Comparison of ENCODE assay signal across 12 cellular contexts in the genomic region with DNA sequence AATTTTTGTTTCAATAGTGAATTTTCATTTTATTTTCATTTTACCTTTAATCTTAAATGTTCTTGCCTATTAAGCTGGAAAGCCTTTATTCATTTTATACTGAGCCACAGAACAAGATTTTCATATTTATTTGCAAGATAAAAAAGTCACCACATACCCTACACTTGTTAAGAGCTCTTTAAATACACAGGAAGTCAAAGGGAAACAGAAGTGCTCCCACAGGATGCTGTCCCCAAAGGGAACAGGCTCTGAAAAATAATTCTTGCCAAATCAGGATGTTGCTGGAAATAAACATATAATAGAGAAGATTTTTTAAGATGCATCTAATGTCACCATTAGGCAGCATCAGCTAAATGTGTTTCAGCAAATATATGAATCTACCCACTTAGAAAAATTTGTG.
A peak's percentile ranks its signal among the peaks of the same experiment; 100 is the strongest.
DNase-seq lines count a peak whose midpoint lies in the region; ATAC-seq, FAIRE-seq and TF ChIP-seq lines count a peak whose summit lies in the region.
"Had no signal": no experiment of that assay in that cellular context is flagged by ENCODE, and none has a peak within 500 bp of the region (broad histone marks: within the 10 kb centered on the region; RNA-seq: fewer than 3 reads in every experiment).

No MANE protein-coding gene starts in this region.

- TF ChIP-seq POLR2A in right lobe of liver (IDR thresholded peaks at IDR 0.05) (no peak), HepG2 (IDR thresholded peaks at IDR 0.05; ENCODE audit: insufficient read depth in 1 of 2, low read depth in 2 of 2, low read length in 2 of 2) (no peak)

- H3K36me3 ChIP-seq in right lobe of liver (no peaks in the 10 kb centered on the region), HepG2 (replicated peaks in 1 of 2; ENCODE audit: control insufficient read depth in 1 of 2, insufficient read depth in 2 of 2, low read length in 2 of 2) (no peaks in the 10 kb centered on the region)

- CTCF ChIA-PET in HepG2 (lab: Yijun Ruan, JAX; ENCODE audit: low intra/inter-chr PET ratio, low total read pairs), result no interaction called here

- H3K4me3 ChIP-seq in right lobe of liver (no peak overlapping the region), HepG2 (replicated peaks in 1 of 3; ENCODE audit: insufficient read depth in 1 of 3, low read depth in 2 of 3, low read length in 3 of 3) (no peak overlapping the region)
- H3K4me3 ChIP-seq: GM23248 had no signal

- H3K4me1 ChIP-seq in right lobe of liver, result no peaks in the 10 kb centered on the region
- no peaks in the 10 kb centered on the region for H3K4me1 ChIP-seq in HepG2 (ENCODE audit: insufficient read depth, low read length)

- H3K27ac ChIP-seq in right lobe of liver (no peak overlapping the region), HepG2 (ENCODE audit: extremely low read length, insufficient read depth, low read length) (no peak overlapping the region)
- H3K27ac ChIP-seq: C4-2B, GM23248 had no signal

- H3K9ac ChIP-seq in HepG2 (ENCODE audit: insufficient read depth, low read depth, low read length), result no peak overlapping the region
- H3K9ac ChIP-seq: GM23248 had no signal

- H3K27me3 ChIP-seq in right lobe of liver (no peaks in the 10 kb centered on the region), HepG2 (ENCODE audit: control insufficient read depth in 1 of 2, insufficient read depth in 2 of 2, low read length in 2 of 2) (no peaks in the 10 kb centered on the region)

- TF ChIP-seq EP300 in HepG2 (IDR thresholded peaks at IDR 0.05; ENCODE audit: low read depth in 2 of 2, low read length in 2 of 2) (no peak), HepG2 (CRISPR knock-in tag; IDR thresholded peaks at IDR 0.05; ENCODE audit: borderline replicate concordance) (no peak)

- DNase-seq in right lobe of liver (no peak), HepG2 (ENCODE audit: low spot score) (no peak), Kasumi-1 (lab: John Stamatoyannopoulos, UW) (peak; percentile 39 to 50), dermis blood vessel endothelial cell (peak; percentile 33)
- DNase-seq: ACHN; CD4-positive, alpha-beta memory T cell; DMS79 treated with DMSO at 0.1 percent for 48 hours; GM23248 had no signal

- TF ChIP-seq CTCF in right lobe of liver (IDR thresholded peaks at IDR 0.05) (no peak), HepG2 (CRISPR knock-in tag; IDR thresholded peaks at IDR 0.05) (no peak)

- peak in 3 of 4 donors; percentile 27 to 64 (median 52) for ATAC-seq in right lobe of liver
- no peak for ATAC-seq in HepG2
- ATAC-seq in HG03045 (IDR thresholded peaks at IDR 0.05; ENCODE audit: unreplicated experiment), result no peak
- no peak for ATAC-seq in HG03159 (IDR thresholded peaks at IDR 0.05; ENCODE audit: unreplicated experiment)
- ATAC-seq in GM21447 (IDR thresholded peaks at IDR 0.05; ENCODE audit: unreplicated experiment), result no peak

- FAIRE-seq in HepG2 (lab: Jason Lieb, UNC), result no peak

- intact Hi-C loops in right lobe of liver (cut with DNase I), result no loop called here
- intact Hi-C loops in HepG2 (cut with micrococcal nuclease; ENCODE audit: unreplicated experiment), result no loop called here

- no peaks in the 10 kb centered on the region for H3K79me2 ChIP-seq in HepG2 (ENCODE audit: insufficient read depth, low read length)

- TF ChIP-seq RAD21 in HepG2 (CRISPR knock-in tag; IDR thresholded peaks at IDR 0.05), result no peak

- no peak overlapping the region for H3K4me2 ChIP-seq in HepG2 (ENCODE audit: low read depth, low read length)

- no peak overlapping the region for H2AFZ ChIP-seq in HepG2 (ENCODE audit: low read length)
- H2AFZ ChIP-seq: GM23248 had no signal

- H3K9me3 ChIP-seq in right lobe of liver (no peaks in the 10 kb centered on the region), HepG2 (ENCODE audit: low read length) (no peaks in the 10 kb centered on the region)

- no peaks in the 10 kb centered on the region for H4K20me1 ChIP-seq in HepG2 (ENCODE audit: insufficient read depth, low read length)

- in situ Hi-C loops in HepG2 (cut with HindIII; ENCODE audit: extremely low pct_ligation_motif_present, low pct_unique_long_range_greater_than_20kb), result no loop called here

- BruUV-seq in HepG2 (replicated peaks; lab: Mats Ljungman, UMichigan), result no TSS peak

- POLR2A ChIA-PET in HepG2 (lab: Yijun Ruan, JAX), result no interaction called here

TF ChIP-seq in HepG2, 621 proteins besides CTCF, POLR2A, EP300 and RAD21 (continues in another document):
- TF ChIP-seq, protein P1, sequence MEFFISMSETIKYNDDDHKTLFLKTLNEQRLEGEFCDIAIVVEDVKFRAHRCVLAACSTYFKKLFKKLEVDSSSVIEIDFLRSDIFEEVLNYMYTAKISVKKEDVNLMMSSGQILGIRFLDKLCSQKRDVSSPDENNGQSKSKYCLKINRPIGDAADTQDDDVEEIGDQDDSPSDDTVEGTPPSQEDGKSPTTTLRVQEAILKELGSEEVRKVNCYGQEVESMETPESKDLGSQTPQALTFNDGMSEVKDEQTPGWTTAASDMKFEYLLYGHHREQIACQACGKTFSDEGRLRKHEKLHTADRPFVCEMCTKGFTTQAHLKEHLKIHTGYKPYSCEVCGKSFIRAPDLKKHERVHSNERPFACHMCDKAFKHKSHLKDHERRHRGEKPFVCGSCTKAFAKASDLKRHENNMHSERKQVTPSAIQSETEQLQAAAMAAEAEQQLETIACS (CRISPR knock-in tag; IDR thresholded peaks at IDR 0.05), result no peak
- TF ChIP-seq, protein P2, sequence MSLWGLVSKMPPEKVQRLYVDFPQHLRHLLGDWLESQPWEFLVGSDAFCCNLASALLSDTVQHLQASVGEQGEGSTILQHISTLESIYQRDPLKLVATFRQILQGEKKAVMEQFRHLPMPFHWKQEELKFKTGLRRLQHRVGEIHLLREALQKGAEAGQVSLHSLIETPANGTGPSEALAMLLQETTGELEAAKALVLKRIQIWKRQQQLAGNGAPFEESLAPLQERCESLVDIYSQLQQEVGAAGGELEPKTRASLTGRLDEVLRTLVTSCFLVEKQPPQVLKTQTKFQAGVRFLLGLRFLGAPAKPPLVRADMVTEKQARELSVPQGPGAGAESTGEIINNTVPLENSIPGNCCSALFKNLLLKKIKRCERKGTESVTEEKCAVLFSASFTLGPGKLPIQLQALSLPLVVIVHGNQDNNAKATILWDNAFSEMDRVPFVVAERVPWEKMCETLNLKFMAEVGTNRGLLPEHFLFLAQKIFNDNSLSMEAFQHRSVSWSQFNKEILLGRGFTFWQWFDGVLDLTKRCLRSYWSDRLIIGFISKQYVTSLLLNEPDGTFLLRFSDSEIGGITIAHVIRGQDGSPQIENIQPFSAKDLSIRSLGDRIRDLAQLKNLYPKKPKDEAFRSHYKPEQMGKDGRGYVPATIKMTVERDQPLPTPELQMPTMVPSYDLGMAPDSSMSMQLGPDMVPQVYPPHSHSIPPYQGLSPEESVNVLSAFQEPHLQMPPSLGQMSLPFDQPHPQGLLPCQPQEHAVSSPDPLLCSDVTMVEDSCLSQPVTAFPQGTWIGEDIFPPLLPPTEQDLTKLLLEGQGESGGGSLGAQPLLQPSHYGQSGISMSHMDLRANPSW (CRISPR knock-in tag; IDR thresholded peaks at IDR 0.05; ENCODE audit: borderline replicate concordance), result no peak
- TF ChIP-seq POLR2G (IDR thresholded peaks at IDR 0.05; ENCODE audit: low read depth, low read length), result no peak
- no peak for TF ChIP-seq FOSL2 (CRISPR knock-in tag; IDR thresholded peaks at IDR 0.05)
- no peak for TF ChIP-seq ELF1 (CRISPR knock-in tag; IDR thresholded peaks at IDR 0.05)
- no peak for TF ChIP-seq IRX3 (CRISPR knock-in tag; IDR thresholded peaks at IDR 0.05; ENCODE audit: borderline replicate concordance, low read depth)
- TF ChIP-seq, protein P3, sequence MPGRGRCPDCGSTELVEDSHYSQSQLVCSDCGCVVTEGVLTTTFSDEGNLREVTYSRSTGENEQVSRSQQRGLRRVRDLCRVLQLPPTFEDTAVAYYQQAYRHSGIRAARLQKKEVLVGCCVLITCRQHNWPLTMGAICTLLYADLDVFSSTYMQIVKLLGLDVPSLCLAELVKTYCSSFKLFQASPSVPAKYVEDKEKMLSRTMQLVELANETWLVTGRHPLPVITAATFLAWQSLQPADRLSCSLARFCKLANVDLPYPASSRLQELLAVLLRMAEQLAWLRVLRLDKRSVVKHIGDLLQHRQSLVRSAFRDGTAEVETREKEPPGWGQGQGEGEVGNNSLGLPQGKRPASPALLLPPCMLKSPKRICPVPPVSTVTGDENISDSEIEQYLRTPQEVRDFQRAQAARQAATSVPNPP (CRISPR knock-in tag; IDR thresholded peaks at IDR 0.05), result no peak
- TF ChIP-seq, protein P4, sequence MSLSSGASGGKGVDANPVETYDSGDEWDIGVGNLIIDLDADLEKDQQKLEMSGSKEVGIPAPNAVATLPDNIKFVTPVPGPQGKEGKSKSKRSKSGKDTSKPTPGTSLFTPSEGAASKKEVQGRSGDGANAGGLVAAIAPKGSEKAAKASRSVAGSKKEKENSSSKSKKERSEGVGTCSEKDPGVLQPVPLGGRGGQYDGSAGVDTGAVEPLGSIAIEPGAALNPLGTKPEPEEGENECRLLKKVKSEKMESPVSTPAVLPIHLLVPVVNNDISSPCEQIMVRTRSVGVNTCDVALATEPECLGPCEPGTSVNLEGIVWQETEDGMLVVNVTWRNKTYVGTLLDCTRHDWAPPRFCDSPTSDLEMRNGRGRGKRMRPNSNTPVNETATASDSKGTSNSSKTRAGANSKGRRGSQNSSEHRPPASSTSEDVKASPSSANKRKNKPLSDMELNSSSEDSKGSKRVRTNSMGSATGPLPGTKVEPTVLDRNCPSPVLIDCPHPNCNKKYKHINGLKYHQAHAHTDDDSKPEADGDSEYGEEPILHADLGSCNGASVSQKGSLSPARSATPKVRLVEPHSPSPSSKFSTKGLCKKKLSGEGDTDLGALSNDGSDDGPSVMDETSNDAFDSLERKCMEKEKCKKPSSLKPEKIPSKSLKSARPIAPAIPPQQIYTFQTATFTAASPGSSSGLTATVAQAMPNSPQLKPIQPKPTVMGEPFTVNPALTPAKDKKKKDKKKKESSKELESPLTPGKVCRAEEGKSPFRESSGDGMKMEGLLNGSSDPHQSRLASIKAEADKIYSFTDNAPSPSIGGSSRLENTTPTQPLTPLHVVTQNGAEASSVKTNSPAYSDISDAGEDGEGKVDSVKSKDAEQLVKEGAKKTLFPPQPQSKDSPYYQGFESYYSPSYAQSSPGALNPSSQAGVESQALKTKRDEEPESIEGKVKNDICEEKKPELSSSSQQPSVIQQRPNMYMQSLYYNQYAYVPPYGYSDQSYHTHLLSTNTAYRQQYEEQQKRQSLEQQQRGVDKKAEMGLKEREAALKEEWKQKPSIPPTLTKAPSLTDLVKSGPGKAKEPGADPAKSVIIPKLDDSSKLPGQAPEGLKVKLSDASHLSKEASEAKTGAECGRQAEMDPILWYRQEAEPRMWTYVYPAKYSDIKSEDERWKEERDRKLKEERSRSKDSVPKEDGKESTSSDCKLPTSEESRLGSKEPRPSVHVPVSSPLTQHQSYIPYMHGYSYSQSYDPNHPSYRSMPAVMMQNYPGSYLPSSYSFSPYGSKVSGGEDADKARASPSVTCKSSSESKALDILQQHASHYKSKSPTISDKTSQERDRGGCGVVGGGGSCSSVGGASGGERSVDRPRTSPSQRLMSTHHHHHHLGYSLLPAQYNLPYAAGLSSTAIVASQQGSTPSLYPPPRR (CRISPR knock-in tag; IDR thresholded peaks at IDR 0.05; ENCODE audit: borderline replicate concordance), result no peak
- no peak for TF ChIP-seq ZNF235 (CRISPR knock-in tag; IDR thresholded peaks at IDR 0.05; ENCODE audit: borderline replicate concordance)
- no peak for TF ChIP-seq ZNF768 (CRISPR knock-in tag; IDR thresholded peaks at IDR 0.05)

Comparison
In these comparisons a context has a peak if more than half of its experiments do, and no peak if none do; other contexts are left out.
1. ATAC-seq: peak in right lobe of liver (3 of 4); none in HepG2 (single experiment), HG03045 (single experiment), HG03159 (single experiment) and GM21447 (single experiment).
2. DNase-seq: peak in Kasumi-1 (2 of 2) and dermis blood vessel endothelial cell (single experiment); none in right lobe of liver (0 of 3) and HepG2 (single experiment).